In the genomic region with DNA sequence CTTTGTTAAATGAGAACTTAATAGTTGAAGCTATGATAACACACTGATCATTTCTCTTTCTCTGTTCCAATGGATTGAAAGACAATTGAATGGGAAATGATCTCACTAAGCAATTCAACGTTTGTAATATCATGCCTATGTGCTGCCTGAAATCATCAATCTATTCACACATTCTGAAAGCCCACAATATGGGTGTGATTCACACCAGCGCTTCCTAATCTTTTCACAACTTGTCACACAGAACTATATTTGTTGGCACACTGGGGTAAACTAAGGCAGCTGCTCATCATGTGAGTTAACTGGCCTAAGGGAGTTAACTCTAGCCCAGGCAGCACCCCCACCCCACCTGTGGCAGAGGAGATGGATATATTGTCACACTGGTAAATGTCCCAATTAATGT, we compare ENCODE assay signal across 16 cellular contexts. TPM values are rescaled to one million over a fixed set of nuclear protein-coding genes. Genes with fewer than 3 reads are reported as not detected.
DNase-seq lines count a peak whose midpoint lies in the region; ATAC-seq and TF ChIP-seq lines count a peak whose summit lies in the region.
"Had no signal": no experiment of that assay in that cellular context is flagged by ENCODE, and none has a peak within 500 bp of the region (broad histone marks: within the 10 kb centered on the region; RNA-seq: fewer than 3 reads in every experiment).

No MANE protein-coding gene starts in this region.

- peaks cover 21% of the 10 kb centered on the region for H3K27me3 Mint-ChIP-seq in activated T-helper 17 cell treated with anti-CD3 and anti-CD28 coated beads, Interleukin-2, amount 50 U/mL, for 72 hours
- H3K27me3 Mint-ChIP-seq in mesothelial cell of epicardium (ENCODE audit: low read depth): no peaks in the 10 kb centered on the region

- no peak for TF ChIP-seq CTCF in mesothelial cell of epicardium (IDR thresholded peaks at IDR 0.05; ENCODE audit: unreplicated experiment)

- DNase-seq in stimulated activated CD4-positive, alpha-beta T cell treated with anti-CD3 and anti-CD28 coated beads, Interleukin-4, amount 100 ng/mL, for 24 hours: peak; percentile 5
- no peak for DNase-seq in stimulated activated CD4-positive, alpha-beta T cell treated with anti-CD3 and anti-CD28 coated beads, Interleukin-4, amount 100 ng/mL, for 1 hour
- no peak for DNase-seq in mesothelial cell of epicardium (ENCODE audit: low spot score in 2 of 2, unreplicated experiment in 2 of 2)
- DNase-seq in NCI-H187 (lab: John Stamatoyannopoulos, UW): no peak
- DNase-seq in SHP77 (lab: John Stamatoyannopoulos, UW): no peak
- no peak for DNase-seq in iPS-NIHi7 (ENCODE audit: extremely low spot score)
- DNase-seq: hypothalamus; mucosa of descending colon; NCI-H1092; NCI-H2171; NK-92 treated with Interleukin-12 subunit alpha and Interleukin-12 subunit beta, amount 100 ng/mL, for 24 hours had no signal

- peaks cover 6% of the 10 kb centered on the region for H3K36me3 Mint-ChIP-seq in activated T-helper 17 cell treated with anti-CD3 and anti-CD28 coated beads, Interleukin-2, amount 50 U/mL, for 72 hours (ENCODE audit: low read depth)
- peaks cover 3% of the 10 kb centered on the region for H3K36me3 Mint-ChIP-seq in mesothelial cell of epicardium

- H3K4me3 Mint-ChIP-seq in activated T-helper 17 cell treated with anti-CD3 and anti-CD28 coated beads, Interleukin-2, amount 50 U/mL, for 72 hours: peak overlapping the region; percentile 32
- no peak overlapping the region for H3K4me3 Mint-ChIP-seq in mesothelial cell of epicardium
- H3K4me3 Mint-ChIP-seq: B cell, WTC11 had no signal

- H3K4me1 Mint-ChIP-seq in activated T-helper 17 cell treated with anti-CD3 and anti-CD28 coated beads, Interleukin-2, amount 50 U/mL, for 72 hours: peaks cover 13% of the 10 kb centered on the region
- peaks cover 19% of the 10 kb centered on the region for H3K4me1 Mint-ChIP-seq in mesothelial cell of epicardium

- peak; percentile 89 for ATAC-seq in activated T-helper 17 cell treated with anti-CD3 and anti-CD28 coated beads, Interleukin-2, amount 50 U/mL, for 72 hours (replicated peaks)
- ATAC-seq: HCT116, K562, mucosa of descending colon, WTC11 had no signal

- peaks cover 10% of the 10 kb centered on the region for H3K9me3 Mint-ChIP-seq in activated T-helper 17 cell treated with anti-CD3 and anti-CD28 coated beads, Interleukin-2, amount 50 U/mL, for 72 hours
- peaks cover 29% of the 10 kb centered on the region for H3K9me3 Mint-ChIP-seq in mesothelial cell of epicardium

- H3K27ac Mint-ChIP-seq in activated T-helper 17 cell treated with anti-CD3 and anti-CD28 coated beads, Interleukin-2, amount 50 U/mL, for 72 hours: peak overlapping the region; percentile 89
- H3K27ac Mint-ChIP-seq in mesothelial cell of epicardium: peak overlapping the region; percentile 35
- H3K27ac Mint-ChIP-seq: B cell had no signal

RNA-seq across cellular contexts. Expression of a gene that starts 37.1 kb away (rescaled TPM):
- 10 to 100 TPM; 51.2 to 55.1 TPM for total RNA-seq in activated T-helper 17 cell treated with anti-CD3 and anti-CD28 coated beads, Interleukin-2, amount 50 U/mL, for 72 hours
- total RNA-seq in mesothelial cell of epicardium: 133 to 148 TPM (median 146 TPM) in 3 replicates
